8 cellular contexts compared by ENCODE assay signal in genomic region chr2:129923265-129924141, GRCh38. TPM values are rescaled to one million over a fixed set of nuclear protein-coding genes. Genes with fewer than 3 reads are reported as not detected.
DNase-seq lines count a peak whose midpoint lies in the region; ATAC-seq and TF ChIP-seq lines count a peak whose summit lies in the region.

No MANE protein-coding gene starts in this region.

- H3K4me3 Mint-ChIP-seq in progenitor cell of endocrine pancreas (ENCODE audit: low read depth) = peak overlapping the region; percentile 58

- H3K27me3 Mint-ChIP-seq in progenitor cell of endocrine pancreas = peaks cover 19% of the 10 kb centered on the region

- peaks cover 8% of the 10 kb centered on the region for H3K4me1 Mint-ChIP-seq in progenitor cell of endocrine pancreas (ENCODE audit: low read depth)

- H3K27ac Mint-ChIP-seq in progenitor cell of endocrine pancreas = peak overlapping the region; percentile 7

- POLR2A ChIA-PET in AG04449 (lab: Yijun Ruan, JAX) = no interaction called here

- CTCF ChIA-PET in AG04449 (lab: Yijun Ruan, JAX) = interaction anchor here (1.0 to 2.6 kb wide), 5 partner anchors 412 to 1860 kb away, joined by 3 to 12 read pairs (median 5); no protein-coding TSS in a partner anchor

- DNase-seq in AG04449 (ENCODE audit: low read depth, low spot score) (no peak), NCI-H2029 (lab: John Stamatoyannopoulos, UW) (peak; percentile 17), head of caudate nucleus (peak in 38 of 42 donors; percentile 17 to 84 (median 64)), progenitor cell of endocrine pancreas (ENCODE audit: low spot score, unreplicated experiment) (peak; percentile 79), OCI-M2 (lab: John Stamatoyannopoulos, UW; ENCODE audit: unreplicated experiment) (no peak)

- peaks cover 16% of the 10 kb centered on the region for H3K9me3 Mint-ChIP-seq in progenitor cell of endocrine pancreas (ENCODE audit: low read depth)

- no peak for ATAC-seq in HG02852 (IDR thresholded peaks at IDR 0.05; ENCODE audit: unreplicated experiment)

- intact Hi-C loops in head of caudate nucleus (cut with DNase I) = loop anchor here (5.0 kb wide), 1 partner anchor 46 kb away; no protein-coding TSS in a partner anchor

- TF ChIP-seq CTCF in AG04449 (IDR thresholded peaks at IDR 0.05; ENCODE audit: insufficient read depth, low read length, missing control alignments) (peak; percentile 31), GM12874 (IDR thresholded peaks at IDR 0.05; ENCODE audit: insufficient read depth, low read depth, low read length) (peak; percentile 17; the same call in 1 of the 2 replicates), WI38 (IDR thresholded peaks at IDR 0.05; ENCODE audit: low read depth, low read length) (0 out of 2 replicates have a peak, but pooled peaks have one; percentile 24), progenitor cell of endocrine pancreas (IDR thresholded peaks at IDR 0.05; ENCODE audit: unreplicated experiment) (peak; percentile 67)

- H3K4me3 ChIP-seq in AG04449 (ENCODE audit: low read depth, low read length) (no peak overlapping the region), WI38 (ENCODE audit: low read depth, low read length) (no peak overlapping the region)

- peaks cover 2% of the 10 kb centered on the region for H3K36me3 Mint-ChIP-seq in progenitor cell of endocrine pancreas (ENCODE audit: insufficient read depth)

RNA-seq across cellular contexts. Expression of gene RAB6C, which starts 56.0 kb away (rescaled TPM):
- 0.24 TPM in 1 of 2 replicates, not detected in the other for total RNA-seq in progenitor cell of endocrine pancreas

Comparison
In these comparisons a context has a peak if more than half of its experiments do, and no peak if none do; other contexts are left out.
1. DNase-seq: peak in NCI-H2029 (single experiment), head of caudate nucleus (38 of 42) and progenitor cell of endocrine pancreas (single experiment); none in AG04449 (single experiment) and OCI-M2 (single experiment).
2. CTCF ChIP-seq: peak in every context shown above with its lines; median percentile 67 in progenitor cell of endocrine pancreas; 31 in AG04449; 24 in WI38; 17 in GM12874.